ENCODE assay signal across 11 cellular contexts in the genomic region with DNA sequence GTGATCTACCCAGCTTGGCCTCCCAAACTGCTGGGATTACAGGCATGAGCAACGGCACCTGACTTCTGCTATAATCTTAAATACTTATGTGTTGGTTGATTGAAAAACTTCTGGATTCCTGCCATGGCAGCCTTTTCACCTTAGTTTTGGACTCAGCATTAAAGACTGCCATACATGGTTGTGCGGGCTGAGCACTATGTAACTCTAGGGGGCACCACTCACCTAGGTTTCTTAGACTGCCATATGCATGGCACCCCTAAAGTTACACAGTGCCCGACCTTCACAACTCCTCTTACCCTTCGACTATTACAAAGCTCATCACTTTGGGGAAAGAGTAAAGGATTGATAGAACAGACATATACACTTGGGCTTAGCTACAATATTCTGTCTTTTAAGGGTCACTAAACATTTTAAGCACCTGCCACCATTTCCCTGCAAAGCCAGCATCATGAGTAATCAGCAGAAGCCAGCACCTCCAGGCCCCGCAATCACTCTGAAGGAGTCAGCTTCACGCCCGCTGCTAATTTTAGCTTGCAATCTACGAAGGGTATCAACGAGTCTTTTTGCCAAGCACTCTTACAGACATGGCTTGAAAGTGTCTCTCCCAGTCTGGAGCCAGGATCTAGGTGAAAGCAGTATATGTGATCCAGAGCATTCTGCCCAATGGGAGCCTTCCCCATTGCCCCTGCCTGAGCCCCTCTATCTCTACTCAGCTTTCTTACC. TPM values are rescaled to one million over a fixed set of nuclear protein-coding genes. Genes with fewer than 3 reads are reported as not detected.
A peak's percentile ranks its signal among the peaks of the same experiment; 100 is the strongest.
DNase-seq lines count a peak whose midpoint lies in the region; ATAC-seq, FAIRE-seq and TF ChIP-seq lines count a peak whose summit lies in the region.
"Had no signal": no experiment of that assay in that cellular context is flagged by ENCODE, and none has a peak within 500 bp of the region (broad histone marks: within the 10 kb centered on the region; RNA-seq: fewer than 3 reads in every experiment).

No MANE protein-coding gene starts in this region.

- H3K23me2 ChIP-seq in H1 (ENCODE audit: low read depth, low read length) = 0 out of 2 replicates have a peak, but pooled peaks cover 2% of the 10 kb centered on the region

- H2BK15ac ChIP-seq in H1 (ENCODE audit: low read length) = no peak overlapping the region

- H3K4me2 ChIP-seq in H1 (ENCODE audit: insufficient read depth in 1 of 2, low read depth in 2 of 2, low read length in 2 of 2) = no peak overlapping the region

- no peak overlapping the region for H3K18ac ChIP-seq in H1 (ENCODE audit: extremely low read depth, low read length)

- H2BK20ac ChIP-seq in H1 (ENCODE audit: low read length) = peak overlapping the region; percentile 87

- H3K27me3 ChIP-seq in H1 (replicated peaks in 1 of 4; ENCODE audit: control insufficient read depth in 3 of 4, extremely low read depth in 1 of 4, insufficient read depth in 3 of 4, low read length in 3 of 4) (no peaks in the 10 kb centered on the region), gastrocnemius medialis (no peaks in the 10 kb centered on the region)
- H3K27me3 ChIP-seq: ovary had no signal

- H3K23ac ChIP-seq in H1 (ENCODE audit: insufficient read length) = no peak overlapping the region

- H3K36me3 ChIP-seq in H1 (ENCODE audit: control insufficient read depth in 2 of 4, insufficient read depth in 4 of 4, low read length in 3 of 4) (no peaks in the 10 kb centered on the region), gastrocnemius medialis (no peaks in the 10 kb centered on the region)
- H3K36me3 ChIP-seq: ovary had no signal

- no peak overlapping the region for H2AK5ac ChIP-seq in H1 (ENCODE audit: low read depth, low read length)

- H4K91ac ChIP-seq in H1 (replicated peaks; ENCODE audit: insufficient read length, low read length) = no peak overlapping the region

- CTCF ChIA-PET in H1 (lab: Charles Lee; ENCODE audit: partially characterized antibody) = interaction anchor here (0.6 to 5.2 kb wide), 50 partner anchors 9 to 977 kb away, joined by 3 to 34 read pairs (median 4); no protein-coding TSS in a partner anchor

- H3K9me3 ChIP-seq in H1 (ENCODE audit: insufficient read depth in 2 of 2, low read depth in 1 of 2, low read length in 1 of 2) (no peaks in the 10 kb centered on the region), gastrocnemius medialis (no peaks in the 10 kb centered on the region)
- H3K9me3 ChIP-seq: ovary had no signal

- TF ChIP-seq RAD21 in H1 (IDR thresholded peaks at IDR 0.05 in 1 of 2, conservative IDR thresholded peaks at IDR 0.05 in 1 of 2; ENCODE audit: low read depth in 2 of 2, low read length in 2 of 2) = peak; percentile 93 to 95

- intact Hi-C loops in gastrocnemius medialis (cut with DNase I; ENCODE audit: low total_unique reads) = loop anchor here (1.0 to 2.0 kb wide), 2 partner anchors 173 to 187 kb away; no protein-coding TSS in a partner anchor

- H3K4me1 Mint-ChIP-seq in osteocyte (ENCODE audit: unreplicated experiment) = peaks cover 19% of the 10 kb centered on the region
- H3K4me1 Mint-ChIP-seq: T-cell had no signal

- peak; percentile 38 to 76 for ATAC-seq in gastrocnemius medialis
- no peak for ATAC-seq in GM19397 (IDR thresholded peaks at IDR 0.05; ENCODE audit: unreplicated experiment)
- no peak for ATAC-seq in HG02588 (IDR thresholded peaks at IDR 0.05; ENCODE audit: unreplicated experiment)
- ATAC-seq: T-cell had no signal

- H2BK120ac ChIP-seq in H1 (replicated peaks; ENCODE audit: low read depth, low read length) = no peak overlapping the region

- no peaks in the 10 kb centered on the region for H4K20me1 ChIP-seq in H1 (replicated peaks in 1 of 2; ENCODE audit: control insufficient read depth in 1 of 2, insufficient read depth in 2 of 2, low read length in 2 of 2)

- H3K4me3 Mint-ChIP-seq in osteocyte (ENCODE audit: unreplicated experiment) = no peak overlapping the region
- H3K4me3 Mint-ChIP-seq: T-cell had no signal

- peak; percentile 30 to 78 (median 75) for TF ChIP-seq CTCF in H1 (IDR thresholded peaks at IDR 0.05; ENCODE audit: control extremely low read depth in 1 of 3, insufficient read depth in 1 of 3, low read depth in 1 of 3, low read length in 3 of 3)
- TF ChIP-seq CTCF in gastrocnemius medialis (IDR thresholded peaks at IDR 0.05 in 4 of 5, conservative IDR thresholded peaks at IDR 0.05 in 1 of 5) = peak; percentile 17 to 53 (median 42)
- TF ChIP-seq CTCF in osteocyte (IDR thresholded peaks at IDR 0.05) = no peak

- H3K9ac ChIP-seq in H1 (replicated peaks in 1 of 4; ENCODE audit: extremely low read depth in 1 of 4, low read depth in 3 of 4, low read length in 3 of 4) = no peak overlapping the region

- in situ Hi-C loops in gastrocnemius medialis (cut with MboI; ENCODE audit: low sequenced_read_pairs in 4 of 4) = loop anchor here in 3 of 4 donors (25.0 kb wide), 2 partner anchors 176 to 601 kb away; no protein-coding TSS in a partner anchor

- no peak overlapping the region; the same call in 1 of the 2 replicates for H4K8ac ChIP-seq in H1 (ENCODE audit: extremely low read depth, insufficient read depth, low read length)

- H2BK12ac ChIP-seq in H1 (ENCODE audit: low read depth, low read length) = no peak overlapping the region; the same call in 1 of the 2 replicates

- no peaks in the 10 kb centered on the region for H3K36me3 Mint-ChIP-seq in osteocyte (ENCODE audit: unreplicated experiment)

- no peak overlapping the region for H3K4ac ChIP-seq in H1 (replicated peaks; ENCODE audit: insufficient read length, low read depth, low read length)

- 76% methylated on average over 9 of the region's 9 CpGs; no CpG with 5 or more reads in 1 of the 2 experiments for WGBS in H1 (ENCODE audit: extremely low coverage in 1 of 2, insufficient coverage in 1 of 2, insufficient read length in 1 of 2, insufficient replicate concordance in 2 of 2, low coverage in 1 of 2, low lambda C conversion rate in 2 of 2, missing lambda C conversion rate in 1 of 2), 2 experiments

- DNase-seq in NCI-H2227 (lab: John Stamatoyannopoulos, UW; ENCODE audit: unreplicated experiment) (peak; percentile 13), NCI-H2227 treated with DMSO at 0.1 percent for 48 hours (lab: John Stamatoyannopoulos, UW) (no peak), NCI-H69 (lab: John Stamatoyannopoulos, UW) (peak; percentile 42), H1 (ENCODE audit: low read depth in 1 of 2, low spot score in 2 of 2) (peak in 1 of 2 experiments; percentile 57), gastrocnemius medialis (peak in 1 of 2 donors; percentile 17), osteocyte (ENCODE audit: extremely low spot score, unreplicated experiment) (no peak)
- DNase-seq: ovary, T-cell had no signal

- H3K56ac ChIP-seq in H1 (replicated peaks; ENCODE audit: insufficient read length, low read depth, low read length) = no peak overlapping the region

- H3K79me1 ChIP-seq in H1 (ENCODE audit: low read depth, low read length) = no peaks in the 10 kb centered on the region

- no peaks in the 10 kb centered on the region for H3K79me2 ChIP-seq in H1 (ENCODE audit: control insufficient read depth in 1 of 2, insufficient read depth in 2 of 2, low read length in 2 of 2)

- H3K27ac ChIP-seq in H1 (ENCODE audit: low read depth, low read length) = no peak overlapping the region
- H3K27ac ChIP-seq in gastrocnemius medialis = no peak overlapping the region
- H3K27ac ChIP-seq: HL-60, ovary had no signal

- no peaks in the 10 kb centered on the region for H3K27me3 Mint-ChIP-seq in osteocyte (ENCODE audit: unreplicated experiment)

- no peak overlapping the region for H2AFZ ChIP-seq in H1 (ENCODE audit: low read length)

- FAIRE-seq in H1 (lab: Jason Lieb, UNC) = peak; percentile 75

- peak overlapping the region; percentile 13; the same call in 1 of the 2 replicates for H2BK5ac ChIP-seq in H1 (ENCODE audit: low read depth, low read length)

- no peak overlapping the region for H3K27ac Mint-ChIP-seq in osteocyte (ENCODE audit: unreplicated experiment)
- H3K27ac Mint-ChIP-seq: T-cell had no signal

- H3K4me1 ChIP-seq in H1 (replicated peaks in 1 of 4; ENCODE audit: control insufficient read depth in 3 of 4, insufficient read depth in 4 of 4, low read length in 3 of 4) (no peaks in the 10 kb centered on the region), gastrocnemius medialis (no peaks in the 10 kb centered on the region)

- TF ChIP-seq POLR2A in H1 (IDR thresholded peaks at IDR 0.05; ENCODE audit: control extremely low read depth in 1 of 2, low read depth in 2 of 2, low read length in 2 of 2) (no peak), gastrocnemius medialis (IDR thresholded peaks at IDR 0.05) (no peak)

- no peak overlapping the region for H4K5ac ChIP-seq in H1 (ENCODE audit: insufficient read length, low read depth, low read length)

- H3K4me3 ChIP-seq in H1 (ENCODE audit: extremely low read depth in 1 of 4, insufficient read depth in 2 of 4, low read depth in 3 of 4, low read length in 4 of 4) = no peak overlapping the region
- no peak overlapping the region for H3K4me3 ChIP-seq in gastrocnemius medialis
- H3K4me3 ChIP-seq: ovary had no signal

- POLR2A ChIA-PET in H1 (lab: Charles Lee; ENCODE audit: partially characterized antibody) = interaction anchor here (1.5 kb wide), 1 partner anchor 17 kb away, joined by 3 read pairs; no protein-coding TSS in a partner anchor

- TF ChIP-seq EP300 in H1 (IDR thresholded peaks at IDR 0.05; ENCODE audit: borderline replicate concordance in 1 of 2, low read depth in 2 of 2, low read length in 2 of 2) = no peak

- no peak overlapping the region for H3K14ac ChIP-seq in H1 (ENCODE audit: insufficient read length)

- H3K9me3 Mint-ChIP-seq in osteocyte (ENCODE audit: unreplicated experiment) = no peaks in the 10 kb centered on the region

TF ChIP-seq in H1, 55 proteins besides CTCF, POLR2A, EP300 and RAD21 (continues in another document):
- TF ChIP-seq, protein P1, sequence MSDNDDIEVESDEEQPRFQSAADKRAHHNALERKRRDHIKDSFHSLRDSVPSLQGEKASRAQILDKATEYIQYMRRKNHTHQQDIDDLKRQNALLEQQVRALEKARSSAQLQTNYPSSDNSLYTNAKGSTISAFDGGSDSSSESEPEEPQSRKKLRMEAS (IDR thresholded peaks at IDR 0.05) = no peak
- TF ChIP-seq SRF (IDR thresholded peaks at IDR 0.05; ENCODE audit: low read depth, low read length) (peak; percentile 57; the same call in 1 of the 2 replicates), TCF12 (IDR thresholded peaks at IDR 0.05; ENCODE audit: low read depth, low read length) (no peak), SP4 (IDR thresholded peaks at IDR 0.05; ENCODE audit: low read length) (no peak), TAF1 (IDR thresholded peaks at IDR 0.05; ENCODE audit: low read depth, low read length) (no peak)

RNA-seq across cellular contexts. Expression of a gene that starts 59.8 kb away (rescaled TPM):
- 54.2 and 58.7 TPM in 2 replicates for total RNA-seq in H1 (2021; fragmentation: NEBNext Ultra II Directional; extraction: Animal tissue kit (Norgen Biotek cat#: 25700))
- polyA plus RNA-seq in H1 (2011; rRNA removed) = 21.0 and 30.0 TPM in 2 replicates
- 33.7 TPM for polyA plus RNA-seq in H1 (2011; cell fraction: cytosol; rRNA removed)
- 23.5 TPM for polyA plus RNA-seq in H1 (2011; cell fraction: nucleus; rRNA removed)
- 26.8 to 43.7 TPM (median 29.3 TPM) in 4 replicates for polyA plus RNA-seq in H1 (2012, experiment 1 of 2)
- 6.0 TPM for polyA plus RNA-seq in H1 (2012, experiment 2 of 2)
- polyA plus RNA-seq in H1 (2013, experiment 1 of 2) = 37.4 TPM
- polyA plus RNA-seq in H1 (2013, experiment 2 of 2) = 36.9 TPM
- 49.3 and 51.2 TPM in 2 replicates for polyA minus RNA-seq in H1 (2011; rRNA and poly(A)+ RNA removed)
- 32.2 TPM for polyA minus RNA-seq in H1 (2011; cell fraction: cytosol; rRNA and poly(A)+ RNA removed)
- polyA minus RNA-seq in H1 (2011; cell fraction: nucleus; rRNA and poly(A)+ RNA removed) = 42.2 TPM
- total RNA-seq in gastrocnemius medialis = 10 to 100 TPM; 17.0 to 33.2 (median 29.1) TPM
- 33.5 and 35.1 TPM in 2 replicates for total RNA-seq in osteocyte

Comparison
In these comparisons a context has a peak if more than half of its experiments do, and no peak if none do; other contexts are left out.
1. DNase-seq: peak in NCI-H2227 (single experiment) and NCI-H69 (single experiment); none in NCI-H2227 treated with DMSO at 0.1 percent for 48 hours (single experiment) and osteocyte (single experiment).
2. ATAC-seq: peak in gastrocnemius medialis (2 of 2); none in GM19397 (single experiment) and HG02588 (single experiment).